In genomic region chr1:48841945-48842344, GRCh38 we compare ENCODE assay signal across 16 cellular contexts.
DNase-seq lines count a peak whose midpoint lies in the region; ATAC-seq, FAIRE-seq and TF ChIP-seq lines count a peak whose summit lies in the region.
"Had no signal": no experiment of that assay in that cellular context is flagged by ENCODE, and none has a peak within 500 bp of the region (broad histone marks: within the 10 kb centered on the region; RNA-seq: fewer than 3 reads in every experiment).

No MANE protein-coding gene starts in this region.

- no peaks in the 10 kb centered on the region for H3K27me3 ChIP-seq in astrocyte (ENCODE audit: insufficient read depth, low read length)
- H3K27me3 ChIP-seq: BLaER1 had no signal

- no peak overlapping the region for H2AFZ ChIP-seq in astrocyte (ENCODE audit: low read depth, low read length)

- no peaks in the 10 kb centered on the region for H3K4me1 ChIP-seq in astrocyte (ENCODE audit: insufficient read depth, low read length)
- H3K4me1 ChIP-seq: A549, BLaER1, HAP-1 had no signal

- no peak overlapping the region for H3K27ac ChIP-seq in astrocyte (ENCODE audit: low read depth, low read length)
- H3K27ac ChIP-seq: A549, BLaER1 had no signal

- peak; percentile 9 for FAIRE-seq in astrocyte (lab: Jason Lieb, UNC)
- FAIRE-seq: A549, GM12878 had no signal

- no peak for ATAC-seq in HG03565 (IDR thresholded peaks at IDR 0.05; ENCODE audit: unreplicated experiment)
- ATAC-seq: A549, GM12878 had no signal

- DNase-seq in NCI-H526 treated with DMSO at 0.1 percent for 48 hours (lab: John Stamatoyannopoulos, UW) (peak; percentile 92), astrocyte (ENCODE audit: low read depth) (no peak), left kidney (ENCODE audit: low read depth, low spot score) (peak; percentile 9), 8988T (no peak), MV-4-11 (lab: John Stamatoyannopoulos, UW) (no peak)
- DNase-seq: Calu3; CD4-positive, alpha-beta memory T cell; DND-41; EL; KG1 had no signal

- TF ChIP-seq CTCF in astrocyte (IDR thresholded peaks at IDR 0.05; ENCODE audit: insufficient read depth, low read depth, low read length), result no peak

- no peaks in the 10 kb centered on the region for H3K36me3 Mint-ChIP-seq in astrocyte (ENCODE audit: low read depth, unreplicated experiment)
- H3K36me3 Mint-ChIP-seq: CD14-positive monocyte; CD4-positive, alpha-beta memory T cell had no signal

- no peak overlapping the region for H3K4me3 ChIP-seq in astrocyte (ENCODE audit: insufficient read depth, low read depth, low read length)
- H3K4me3 ChIP-seq: A549, BLaER1, GM12878, HAP-1 had no signal

- H3K9ac ChIP-seq in astrocyte (ENCODE audit: low read length), result no peak overlapping the region
- H3K9ac ChIP-seq: BLaER1 had no signal

- H3K79me2 ChIP-seq in astrocyte (ENCODE audit: insufficient read depth, low read length), result no peaks in the 10 kb centered on the region

- no peaks in the 10 kb centered on the region for H3K9me3 ChIP-seq in astrocyte (ENCODE audit: insufficient read depth, low read depth, low read length)
- H3K9me3 ChIP-seq: A549, BLaER1, HAP-1 had no signal

- peaks cover 2% of the 10 kb centered on the region for H3K4me1 Mint-ChIP-seq in astrocyte (ENCODE audit: low read depth, unreplicated experiment)
- H3K4me1 Mint-ChIP-seq: CD14-positive monocyte; CD4-positive, alpha-beta memory T cell had no signal

- no peaks in the 10 kb centered on the region for H3K36me3 ChIP-seq in astrocyte (ENCODE audit: insufficient read depth, low read length)
- H3K36me3 ChIP-seq: BLaER1, HAP-1 had no signal

- no peak overlapping the region for H3K27ac Mint-ChIP-seq in astrocyte (ENCODE audit: unreplicated experiment)
- H3K27ac Mint-ChIP-seq: CD14-positive monocyte; CD4-positive, alpha-beta memory T cell had no signal

- H3K27me3 Mint-ChIP-seq in astrocyte (ENCODE audit: low read depth, unreplicated experiment), result peaks cover 4% of the 10 kb centered on the region

- no peaks in the 10 kb centered on the region for H3K9me3 Mint-ChIP-seq in astrocyte (ENCODE audit: unreplicated experiment)
- H3K9me3 Mint-ChIP-seq: CD14-positive monocyte had no signal

- no peak overlapping the region for H3K4me2 ChIP-seq in astrocyte (ENCODE audit: low read length)
- H3K4me2 ChIP-seq: A549, BLaER1 had no signal

- H3K4me3 Mint-ChIP-seq in astrocyte (ENCODE audit: unreplicated experiment), result no peak overlapping the region
- H3K4me3 Mint-ChIP-seq: CD14-positive monocyte; CD4-positive, alpha-beta memory T cell had no signal

- H4K20me1 ChIP-seq in astrocyte (ENCODE audit: insufficient read depth, low read length), result no peaks in the 10 kb centered on the region
- H4K20me1 ChIP-seq: BLaER1 had no signal

Comparison
In these comparisons a context has a peak if more than half of its experiments do, and no peak if none do; other contexts are left out.
1. DNase-seq: peak in NCI-H526 treated with DMSO at 0.1 percent for 48 hours (single experiment) and left kidney (single experiment); none in astrocyte (single experiment), 8988T (single experiment) and MV-4-11 (single experiment).